18 cellular contexts compared by ENCODE assay signal in genomic region chr9:41105557-41106253, GRCh38. TPM values are rescaled to one million over a fixed set of nuclear protein-coding genes. Genes with fewer than 3 reads are reported as not detected.
"Had no signal": no experiment of that assay in that cellular context is flagged by ENCODE, and none has a peak within 500 bp of the region (broad histone marks: within the 10 kb centered on the region; RNA-seq: fewer than 3 reads in every experiment).

No MANE protein-coding gene starts in this region.

RNA-seq across cellular contexts. Expression of gene FOXD4L6, which starts 22.8 kb away (rescaled TPM):
- total RNA-seq: hepatocyte, kidney epithelial cell, left colon, left lobe of liver, left ventricle myocardium inferior, left ventricle myocardium superior, lower leg skin, lower lobe of right lung, lung microvascular endothelial cell, mesenteric fat pad, mesothelial cell of epicardium, mononuclear cell, mucosa of descending colon, mucosa of gallbladder had no signal
- polyA plus RNA-seq: hepatocyte, immature natural killer cell, keratinocyte, liver, mammary epithelial cell had no signal
